ENCODE assay signal across 8 cellular contexts in genomic region chr1:165857046-165857801, GRCh38. TPM values are rescaled to one million over a fixed set of nuclear protein-coding genes. Genes with fewer than 3 reads are reported as not detected.
DNase-seq lines count a peak whose midpoint lies in the region; ATAC-seq, FAIRE-seq and TF ChIP-seq lines count a peak whose summit lies in the region.

No MANE protein-coding gene starts in this region.

- ATAC-seq in GM19395 (IDR thresholded peaks at IDR 0.05; ENCODE audit: unreplicated experiment) (peak; percentile 90), HG03432 (IDR thresholded peaks at IDR 0.05; ENCODE audit: unreplicated experiment) (peak; percentile 68), upper lobe of right lung (peak; percentile 24)

- H3K36me3 ChIP-seq in BE2C (peaks cover 3% of the 10 kb centered on the region), bronchial epithelial cell (ENCODE audit: control insufficient read depth, insufficient read depth, low read length) (no peaks in the 10 kb centered on the region), upper lobe of right lung (no peaks in the 10 kb centered on the region)

- peak; percentile 77 for DNase-seq in BE2C
- DNase-seq in bronchial epithelial cell (ENCODE audit: low read depth), result peak; percentile 46
- no peak for DNase-seq in upper lobe of right lung
- DNase-seq in HPDE6-E6E7 (ENCODE audit: extremely low spot score), result no peak
- no peak for DNase-seq in A172 (ENCODE audit: low spot score)
- DNase-seq in COR-L47 (lab: John Stamatoyannopoulos, UW), result no peak

- H3K27me3 ChIP-seq in BE2C (no peaks in the 10 kb centered on the region), bronchial epithelial cell (ENCODE audit: control insufficient read depth, insufficient read depth, low read length) (no peaks in the 10 kb centered on the region), upper lobe of right lung (no peaks in the 10 kb centered on the region)

- no peaks in the 10 kb centered on the region for H3K9me3 ChIP-seq in BE2C
- no peaks in the 10 kb centered on the region for H3K9me3 ChIP-seq in upper lobe of right lung

- H3K4me3 ChIP-seq in BE2C (ENCODE audit: low read depth, low read length), result no peak overlapping the region
- H3K4me3 ChIP-seq in bronchial epithelial cell (ENCODE audit: low read depth, low read length), result no peak overlapping the region
- H3K4me3 ChIP-seq in upper lobe of right lung, result no peak overlapping the region

- H3K27ac ChIP-seq in upper lobe of right lung, result no peak overlapping the region

- H3K4me1 ChIP-seq in BE2C, result peaks cover 46% of the 10 kb centered on the region
- peaks cover 11% of the 10 kb centered on the region for H3K4me1 ChIP-seq in upper lobe of right lung

- TF ChIP-seq CTCF in BE2C (IDR thresholded peaks at IDR 0.05; ENCODE audit: low read depth, low read length), result no peak
- no peak for TF ChIP-seq CTCF in bronchial epithelial cell (IDR thresholded peaks at IDR 0.05; ENCODE audit: insufficient read depth, low read length, severe bottlenecking)
- no peak for TF ChIP-seq CTCF in upper lobe of right lung (IDR thresholded peaks at IDR 0.05)

- FAIRE-seq in bronchial epithelial cell (lab: Jason Lieb, UNC), result no peak

- intact Hi-C loops in upper lobe of right lung (cut with DNase I), result no loop called here

RNA-seq across cellular contexts. Expression of gene UCK2, which starts 29.8 kb away (rescaled TPM):
- 95.3 TPM for polyA plus RNA-seq in BE2C (2012; ENCODE audit: insufficient read depth, insufficient read length, low read depth)
- total RNA-seq in bronchial epithelial cell (78.2 and 92.7 TPM in 2 replicates), upper lobe of right lung (14.7 TPM)
- 71.3 and 104 TPM in 2 replicates for total RNA-seq in A172 (2014; rRNA removed; shearing (Covaris generic))

Comparison
In these comparisons a context has a peak if more than half of its experiments do, and no peak if none do; other contexts are left out.
1. DNase-seq: peak in BE2C (single experiment) and bronchial epithelial cell (single experiment); none in upper lobe of right lung (single experiment), HPDE6-E6E7 (single experiment), A172 (single experiment) and COR-L47 (single experiment).
2. ATAC-seq: peak in every context shown above with its lines; median percentile 90 in GM19395; 68 in HG03432; 24 in upper lobe of right lung.